In the genomic region with DNA sequence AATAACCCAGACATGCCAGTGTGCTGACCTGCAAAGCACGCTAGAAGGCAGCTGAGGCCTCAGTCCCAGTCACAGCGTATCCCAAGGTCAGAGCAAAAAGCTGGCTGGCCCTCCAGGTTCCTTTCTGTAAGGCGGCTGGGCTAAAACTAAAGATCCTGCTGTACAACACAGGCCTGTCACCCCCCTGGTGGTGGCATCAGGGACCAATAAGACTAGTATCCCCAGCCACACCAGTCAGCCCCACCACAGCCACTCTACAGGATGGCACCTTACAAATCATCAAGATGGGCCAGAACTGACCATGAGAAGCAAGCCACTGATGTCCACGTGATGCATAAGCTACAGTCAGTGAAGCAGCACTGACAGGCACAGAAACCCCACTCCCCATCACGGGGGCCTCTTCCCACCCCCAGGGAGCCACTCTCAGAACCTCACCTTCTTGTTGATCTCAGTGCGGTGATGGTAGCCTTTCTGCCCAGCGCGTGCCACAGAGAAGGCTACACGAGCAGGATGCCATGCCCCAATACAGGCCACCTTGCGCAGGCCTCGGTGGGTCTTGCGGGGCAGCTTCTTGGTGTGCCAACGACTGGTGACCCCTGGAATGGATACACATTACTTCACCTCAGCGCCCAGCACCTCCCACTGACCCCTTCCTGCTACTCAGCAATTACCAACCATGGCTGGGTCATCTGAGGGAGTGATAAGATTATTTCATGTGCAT, we compare ENCODE assay signal across 8 cellular contexts. TPM values are rescaled to one million over a fixed set of nuclear protein-coding genes. Genes with fewer than 3 reads are reported as not detected.
DNase-seq lines count a peak whose midpoint lies in the region; ATAC-seq and TF ChIP-seq lines count a peak whose summit lies in the region.

No MANE protein-coding gene starts in this region.

- ATAC-seq in GM19395 (IDR thresholded peaks at IDR 0.05; ENCODE audit: unreplicated experiment) (no peak), HG02840 (IDR thresholded peaks at IDR 0.05; ENCODE audit: low FRiP score, unreplicated experiment) (no peak), GM21529 (IDR thresholded peaks at IDR 0.05; ENCODE audit: unreplicated experiment) (no peak)

- peak overlapping the region; percentile 15; the same call in 1 of the 2 replicates for H3K9ac ChIP-seq in BLaER1

- H3K36me3 ChIP-seq in BLaER1 (peaks cover 91% of the 10 kb centered on the region), adrenal gland (replicated peaks in 1 of 2) (peaks cover 0 to 68% of the 10 kb centered on the region in 2 donors)

- H3K27me3 ChIP-seq in BLaER1 (no peaks in the 10 kb centered on the region), adrenal gland (no peaks in the 10 kb centered on the region)

- POLR2A ChIA-PET in HEK293T (lab: Yijun Ruan, JAX) = interaction anchor here (0.8 to 7.7 kb wide), 7 partner anchors 8 to 206 kb away, joined by 3 to 176 read pairs (median 4); a partner anchor contains a TSS

- H3K4me1 ChIP-seq in BLaER1 (peaks cover 90% of the 10 kb centered on the region), adrenal gland (replicated peaks in 1 of 2) (peaks cover 56 to 59% of the 10 kb centered on the region in 2 donors)

- peak in 1 of 2 donors; percentile 37 for TF ChIP-seq POLR2A in adrenal gland (IDR thresholded peaks at IDR 0.05)

- no peak for DNase-seq in HEK293T (ENCODE audit: extremely low spot score)
- peak; percentile 60 to 93 (median 91) for DNase-seq in adrenal gland
- DNase-seq in kidney tubule cell (ENCODE audit: low spot score) = peak; percentile 22
- no peak for DNase-seq in NOMO-1 treated with dmso at 0.1 percent for 144 hours (lab: John Stamatoyannopoulos, UW; ENCODE audit: unreplicated experiment)

- no peak overlapping the region for H3K4me3 ChIP-seq in BLaER1
- H3K4me3 ChIP-seq in adrenal gland = no peak overlapping the region

- TF ChIP-seq CTCF in adrenal gland (IDR thresholded peaks at IDR 0.05) = peak; percentile 21 to 56 (median 48)

- WGBS in adrenal gland, 4 donors = 58 to 70% (median 60%) methylated on average over 8 to 14 of the region's 14 CpGs

- H4K20me1 ChIP-seq in BLaER1 = peaks cover 98% of the 10 kb centered on the region

- H3K4me2 ChIP-seq in BLaER1 = peak overlapping the region; percentile 96

- CTCF ChIA-PET in HEK293T (lab: Yijun Ruan, JAX) = interaction anchor here (0.5 to 0.8 kb wide), 2 partner anchors 17 to 81 kb away, joined by 3 read pairs; no protein-coding TSS in a partner anchor

- intact Hi-C loops in adrenal gland (cut with DNase I) = loop anchor here in 1 of 2 donors (10.0 kb wide), 1 partner anchor 310 kb away; no protein-coding TSS in a partner anchor

- H3K9me3 ChIP-seq in BLaER1 (no peaks in the 10 kb centered on the region), adrenal gland (replicated peaks in 1 of 3) (no peaks in the 10 kb centered on the region)

- H3K27ac ChIP-seq in BLaER1 (no peak overlapping the region), adrenal gland (peak overlapping the region; percentile 30 to 99 (median 98))

TF ChIP-seq in HEK293T, 16 proteins besides CTCF, POLR2A, EP300 and RAD21:
- TF ChIP-seq L3MBTL2 (conservative IDR thresholded peaks at IDR 0.05) = no peak
- TF ChIP-seq ARNT (IDR thresholded peaks at IDR 0.05) = no peak
- 0 out of 2 replicates have a peak, but pooled peaks have one; percentile 32 for TF ChIP-seq HDGF (IDR thresholded peaks at IDR 0.05; ENCODE audit: borderline replicate concordance)
- TF ChIP-seq, protein P1, sequence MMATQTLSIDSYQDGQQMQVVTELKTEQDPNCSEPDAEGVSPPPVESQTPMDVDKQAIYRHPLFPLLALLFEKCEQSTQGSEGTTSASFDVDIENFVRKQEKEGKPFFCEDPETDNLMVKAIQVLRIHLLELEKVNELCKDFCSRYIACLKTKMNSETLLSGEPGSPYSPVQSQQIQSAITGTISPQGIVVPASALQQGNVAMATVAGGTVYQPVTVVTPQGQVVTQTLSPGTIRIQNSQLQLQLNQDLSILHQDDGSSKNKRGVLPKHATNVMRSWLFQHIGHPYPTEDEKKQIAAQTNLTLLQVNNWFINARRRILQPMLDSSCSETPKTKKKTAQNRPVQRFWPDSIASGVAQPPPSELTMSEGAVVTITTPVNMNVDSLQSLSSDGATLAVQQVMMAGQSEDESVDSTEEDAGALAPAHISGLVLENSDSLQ (IDR thresholded peaks at IDR 0.05) = no peak
- TF ChIP-seq SUZ12 (IDR thresholded peaks at IDR 0.05) = no peak
- TF ChIP-seq TARDBP (IDR thresholded peaks at IDR 0.05) = no peak
- TF ChIP-seq FOXK2 (IDR thresholded peaks at IDR 0.05) = no peak
TF ChIP-seq in HEK293T: peak in this region for 1.

RNA-seq across cellular contexts. Expression of a gene that starts 5.0 kb away (rescaled TPM):
- 1,000 to 10,000 TPM; 1,374 to 2,518 (median 1,954) TPM for total RNA-seq in adrenal gland
- 1,000 to 10,000 TPM; 1,433 to 2,713 (median 2,271) TPM for polyA plus RNA-seq in adrenal gland

RNA-seq across cellular contexts. Expression of a gene that starts 35.4 kb away (rescaled TPM):
- 10 to 100 TPM in 7 of 8 donors, 1 to 10 TPM in 1; 9.3 to 80.0 (median 35.8) TPM for total RNA-seq in adrenal gland
- 10 to 100 TPM in 2 of 3 donors, 1 to 10 TPM in 1; 8.5 to 26.4 (median 18.6) TPM for polyA plus RNA-seq in adrenal gland

Comparison
In these comparisons a context has a peak if more than half of its experiments do, and no peak if none do; other contexts are left out.
1. DNase-seq: peak in adrenal gland (7 of 7) and kidney tubule cell (single experiment); none in HEK293T (single experiment) and NOMO-1 treated with dmso at 0.1 percent for 144 hours (single experiment).